In genomic region chr6:117498159-117498558, GRCh38 we compare ENCODE assay signal across 10 cellular contexts. TPM values are rescaled to one million over a fixed set of nuclear protein-coding genes. Genes with fewer than 3 reads are reported as not detected.
A peak's percentile ranks its signal among the peaks of the same experiment; 100 is the strongest.
DNase-seq lines count a peak whose midpoint lies in the region; ATAC-seq, FAIRE-seq and TF ChIP-seq lines count a peak whose summit lies in the region.
"Had no signal": no experiment of that assay in that cellular context is flagged by ENCODE, and none has a peak within 500 bp of the region (broad histone marks: within the 10 kb centered on the region; RNA-seq: fewer than 3 reads in every experiment).

No MANE protein-coding gene starts in this region.

- no peak overlapping the region for H3K27ac Mint-ChIP-seq in activated CD8-positive, alpha-beta T cell treated with anti-CD3 and anti-CD28 coated beads, Interleukin-2, amount 10 ng/mL, durations not matched to agents 7 days and 5 days
- H3K27ac Mint-ChIP-seq: CD4-positive, CD25-positive, alpha-beta regulatory T cell had no signal

- TF ChIP-seq CTCF in fibroblast of lung (conservative IDR thresholded peaks at IDR 0.05 in 1 of 2, IDR thresholded peaks at IDR 0.05 in 1 of 2; ENCODE audit: low read depth in 1 of 2, low read length in 2 of 2) (no peak), D721Med (IDR thresholded peaks at IDR 0.05; ENCODE audit: insufficient read depth, missing control alignments) (no peak)

- no peaks in the 10 kb centered on the region for H3K27me3 ChIP-seq in fibroblast of lung (ENCODE audit: control insufficient read depth, insufficient read depth, low read length)

- peak overlapping the region; percentile 70 for H3K27ac ChIP-seq in fibroblast of lung (ENCODE audit: insufficient read depth, low read length)

- H4K20me1 ChIP-seq in fibroblast of lung (ENCODE audit: control insufficient read depth, extremely low read depth, insufficient read depth, low read length): no peaks in the 10 kb centered on the region

- H3K4me3 Mint-ChIP-seq in activated CD8-positive, alpha-beta T cell treated with anti-CD3 and anti-CD28 coated beads, Interleukin-2, amount 10 ng/mL, durations not matched to agents 7 days and 5 days: no peak overlapping the region
- H3K4me3 Mint-ChIP-seq: CD4-positive, CD25-positive, alpha-beta regulatory T cell had no signal

- H3K9me3 ChIP-seq in fibroblast of lung (ENCODE audit: control insufficient read depth, insufficient read depth, low read depth, low read length): no peaks in the 10 kb centered on the region

- no peak for FAIRE-seq in D721Med (lab: Jason Lieb, UNC)

- H3K27me3 Mint-ChIP-seq in activated CD8-positive, alpha-beta T cell treated with anti-CD3 and anti-CD28 coated beads, Interleukin-2, amount 10 ng/mL, durations not matched to agents 7 days and 5 days (ENCODE audit: low read depth): no peaks in the 10 kb centered on the region
- H3K27me3 Mint-ChIP-seq: CD4-positive, CD25-positive, alpha-beta regulatory T cell had no signal

- peak overlapping the region in 1 of 4 experiments; percentile 6 for H3K4me3 ChIP-seq in fibroblast of lung (replicated peaks in 1 of 4; ENCODE audit: control extremely low read depth in 1 of 4, insufficient read depth in 1 of 4, low read depth in 3 of 4, low read length in 4 of 4)

- no peaks in the 10 kb centered on the region for H3K36me3 ChIP-seq in fibroblast of lung (ENCODE audit: control insufficient read depth, insufficient read depth, low read length)

- H3K79me2 ChIP-seq in fibroblast of lung (ENCODE audit: control insufficient read depth, insufficient read depth, low read length): peaks cover 70% of the 10 kb centered on the region

- POLR2A ChIA-PET in activated CD8-positive, alpha-beta T cell treated with anti-CD3 and anti-CD28 coated beads, Interleukin-2, amount 10 ng/mL, durations not matched to agents 7 days and 5 days (lab: Charles Lee): no interaction called here

- H2AFZ ChIP-seq in fibroblast of lung (ENCODE audit: low read length): no peak overlapping the region

- H3K9ac ChIP-seq in fibroblast of lung (ENCODE audit: insufficient read depth, low read length): no peak overlapping the region

- ATAC-seq in GM21619 (IDR thresholded peaks at IDR 0.05; ENCODE audit: unreplicated experiment) (peak; percentile 62), HG02973 (IDR thresholded peaks at IDR 0.05; ENCODE audit: unreplicated experiment) (no peak)
- no peak for ATAC-seq in activated CD8-positive, alpha-beta T cell treated with anti-CD3 and anti-CD28 coated beads, Interleukin-2, amount 10 ng/mL, durations not matched to agents 7 days and 5 days

- no peaks in the 10 kb centered on the region for H3K36me3 Mint-ChIP-seq in activated CD8-positive, alpha-beta T cell treated with anti-CD3 and anti-CD28 coated beads, Interleukin-2, amount 10 ng/mL, durations not matched to agents 7 days and 5 days (ENCODE audit: low read depth)
- H3K36me3 Mint-ChIP-seq: CD4-positive, CD25-positive, alpha-beta regulatory T cell had no signal

- CTCF ChIA-PET in activated CD8-positive, alpha-beta T cell treated with anti-CD3 and anti-CD28 coated beads, Interleukin-2, amount 10 ng/mL, durations not matched to agents 7 days and 5 days (lab: Charles Lee): no interaction called here

- H3K4me1 Mint-ChIP-seq in activated CD8-positive, alpha-beta T cell treated with anti-CD3 and anti-CD28 coated beads, Interleukin-2, amount 10 ng/mL, durations not matched to agents 7 days and 5 days (ENCODE audit: low read depth): peaks cover 21% of the 10 kb centered on the region

- peak overlapping the region; percentile 44 for H3K4me2 ChIP-seq in fibroblast of lung (ENCODE audit: extremely low read depth, insufficient read depth, low read length)

- peaks cover 27% of the 10 kb centered on the region for H3K4me1 ChIP-seq in fibroblast of lung (ENCODE audit: control insufficient read depth, extremely low read depth, insufficient read depth, low read length)

- DNase-seq in A172 (ENCODE audit: low spot score) (peak; percentile 72), NOMO-1 (lab: John Stamatoyannopoulos, UW; ENCODE audit: unreplicated experiment in 2 of 2) (peak; percentile 68 to 91), fibroblast of lung (ENCODE audit: low read depth in 2 of 2) (peak; percentile 79 to 89), D721Med (ENCODE audit: insufficient read length, low spot score) (no peak)
- no peak for DNase-seq in activated CD4-positive, alpha-beta T cell treated with anti-CD3 and anti-CD28 coated beads for 1 hour
- no peak for DNase-seq in activated CD8-positive, alpha-beta T cell treated with anti-CD3 and anti-CD28 coated beads, Interleukin-2, amount 10 ng/mL, durations not matched to agents 7 days and 5 days
- DNase-seq: CD4-positive, CD25-positive, alpha-beta regulatory T cell; NCI-H1105 had no signal

- H3K9me3 Mint-ChIP-seq in activated CD8-positive, alpha-beta T cell treated with anti-CD3 and anti-CD28 coated beads, Interleukin-2, amount 10 ng/mL, durations not matched to agents 7 days and 5 days (ENCODE audit: insufficient read depth): no peaks in the 10 kb centered on the region

RNA-seq across cellular contexts. Expression of gene DCBLD1, which starts 15.7 kb away (rescaled TPM):
- 29.6 and 71.1 TPM in 2 replicates for total RNA-seq in A172 (2014; rRNA removed; shearing (Covaris generic))
- 44.4 and 53.7 TPM in 2 replicates for total RNA-seq in fibroblast of lung
- 21.5 and 35.2 TPM in 2 replicates for polyA plus RNA-seq in fibroblast of lung
- 16.5 and 26.9 TPM in 2 replicates for polyA plus RNA-seq in fibroblast of lung (2012)
- 5.6 and 7.2 TPM in 2 replicates for polyA minus RNA-seq in fibroblast of lung (ENCODE audit: low replicate concordance)
- total RNA-seq in activated CD8-positive, alpha-beta T cell treated with anti-CD3 and anti-CD28 coated beads, Interleukin-2, amount 10 ng/mL, durations not matched to agents 7 days and 5 days: 1 to 10 TPM; 2.5 to 4.3 TPM

Comparison
In these comparisons a context has a peak if more than half of its experiments do, and no peak if none do; other contexts are left out.
1. DNase-seq: peak in A172 (single experiment), NOMO-1 (2 of 2) and fibroblast of lung (2 of 2); none in activated CD4-positive, alpha-beta T cell treated with anti-CD3 and anti-CD28 coated beads for 1 hour (single experiment), D721Med (single experiment) and activated CD8-positive, alpha-beta T cell treated with anti-CD3 and anti-CD28 coated beads, Interleukin-2, amount 10 ng/mL, durations not matched to agents 7 days and 5 days (single experiment).